14 cellular contexts compared by ENCODE assay signal in genomic region chr1:47534040-47534328, GRCh38.
DNase-seq lines count a peak whose midpoint lies in the region; ATAC-seq and TF ChIP-seq lines count a peak whose summit lies in the region.
"Had no signal": no experiment of that assay in that cellular context is flagged by ENCODE, and none has a peak within 500 bp of the region (broad histone marks: within the 10 kb centered on the region; RNA-seq: fewer than 3 reads in every experiment).

No MANE protein-coding gene starts in this region.

- no peaks in the 10 kb centered on the region for H3F3A ChIP-seq in smooth muscle cell (ENCODE audit: low read depth)

- H3K36me3 ChIP-seq in H7 (replicated peaks; ENCODE audit: control insufficient read depth, insufficient read depth, low read length) (no peaks in the 10 kb centered on the region), SK-N-MC (ENCODE audit: insufficient read depth, low read length) (no peaks in the 10 kb centered on the region), iPS-20b (ENCODE audit: insufficient read depth, low read depth, low read length) (no peaks in the 10 kb centered on the region), smooth muscle cell (ENCODE audit: low read depth) (no peaks in the 10 kb centered on the region)
- H3K36me3 ChIP-seq: HAP-1 had no signal

- ATAC-seq in GM18861 (IDR thresholded peaks at IDR 0.05; ENCODE audit: unreplicated experiment), result no peak
- ATAC-seq: stimulated activated memory B cell treated with anti-CD40 and anti-IgM and Interleukin-4, amounts not matched to agents 10 μg/mL and 1 μg/mL and 100 μg/mL, for 72 hours had no signal

- H3K27me3 ChIP-seq in H7 (ENCODE audit: control insufficient read depth, insufficient read depth, low read length), result peaks cover 2% of the 10 kb centered on the region
- H3K27me3 ChIP-seq in iPS-20b (ENCODE audit: insufficient read depth, low read length), result peaks cover 37% of the 10 kb centered on the region
- H3K27me3 ChIP-seq in smooth muscle cell (ENCODE audit: low read depth), result peaks cover 47% of the 10 kb centered on the region

- no peak overlapping the region for H2AFZ ChIP-seq in smooth muscle cell (ENCODE audit: low read depth)

- peak overlapping the region; percentile 89 for H3K4me2 ChIP-seq in smooth muscle cell

- H3K27ac ChIP-seq in SK-N-MC (no peak overlapping the region), iPS-20b (ENCODE audit: low read length) (no peak overlapping the region), smooth muscle cell (ENCODE audit: low read depth) (no peak overlapping the region)

- H3K4me1 ChIP-seq in iPS-20b (ENCODE audit: insufficient read depth, low read length) (peaks cover 9% of the 10 kb centered on the region; the same call in 1 of the 2 replicates), smooth muscle cell (ENCODE audit: low read depth) (peaks cover 5% of the 10 kb centered on the region)
- H3K4me1 ChIP-seq: HAP-1 had no signal

- H3K79me2 ChIP-seq in smooth muscle cell (ENCODE audit: low read depth), result no peaks in the 10 kb centered on the region

- 46% methylated on average over 4 of the region's 4 CpGs for WGBS in smooth muscle cell (ENCODE audit: low lambda C conversion rate)

- no peak overlapping the region for H3K9ac ChIP-seq in SK-N-MC (ENCODE audit: insufficient read length)
- peak overlapping the region; percentile 62; the same call in 1 of the 2 replicates for H3K9ac ChIP-seq in iPS-20b (ENCODE audit: low read depth, low read length)
- no peak overlapping the region for H3K9ac ChIP-seq in smooth muscle cell (ENCODE audit: low read depth)

- H3K9me3 ChIP-seq in SK-N-MC (ENCODE audit: low read depth, low read length), result no peaks in the 10 kb centered on the region
- H3K9me3 ChIP-seq in iPS-20b (ENCODE audit: insufficient read depth, low read depth, low read length), result peaks cover 4% of the 10 kb centered on the region; the same call in 1 of the 2 replicates
- H3K9me3 ChIP-seq in smooth muscle cell (replicated peaks; ENCODE audit: low read depth), result peaks cover 7% of the 10 kb centered on the region
- H3K9me3 ChIP-seq: HAP-1 had no signal

- no peak for TF ChIP-seq CTCF in smooth muscle cell (IDR thresholded peaks at IDR 0.05; ENCODE audit: borderline replicate concordance, insufficient read depth, poor library complexity, severe bottlenecking)

- H4K20me1 ChIP-seq in smooth muscle cell (ENCODE audit: low read depth), result no peaks in the 10 kb centered on the region

- H3K4me3 ChIP-seq in H7 (ENCODE audit: insufficient read depth, low read depth, low read length) (peak overlapping the region; percentile 38), SK-N-MC (peak overlapping the region; percentile 38), iPS-20b (ENCODE audit: low read length) (peak overlapping the region; percentile 69), smooth muscle cell (no peak overlapping the region)
- H3K4me3 ChIP-seq: HAP-1, lung had no signal

- DNase-seq in H7, result no peak
- no peak for DNase-seq in SK-N-MC (ENCODE audit: low read depth, low spot score)
- no peak for DNase-seq in smooth muscle cell (lab: John Stamatoyannopoulos, UW; ENCODE audit: unreplicated experiment)
- no peak for DNase-seq in HUDEP-2 (lab: John Stamatoyannopoulos, UW; ENCODE audit: unreplicated experiment in 76 of 76)
- no peak for DNase-seq in activated CD8-positive, alpha-beta memory T cell treated with anti-CD3 and anti-CD28 coated beads for 24 hours
- DNase-seq: activated B cell treated with CpG ODN at 0.5 μM for 24 hours; activated CD8-positive, alpha-beta memory T cell treated with anti-CD3 and anti-CD28 coated beads, Interleukin-2, amount 50 U/mL, for 48 hours; erythroblast; stimulated activated CD4-positive, alpha-beta T cell treated with anti-CD3 and anti-CD28 coated beads, Interleukin-4, amount 100 ng/mL, for 24 hours had no signal
